ENCODE assay signal across 8 cellular contexts in the genomic region with DNA sequence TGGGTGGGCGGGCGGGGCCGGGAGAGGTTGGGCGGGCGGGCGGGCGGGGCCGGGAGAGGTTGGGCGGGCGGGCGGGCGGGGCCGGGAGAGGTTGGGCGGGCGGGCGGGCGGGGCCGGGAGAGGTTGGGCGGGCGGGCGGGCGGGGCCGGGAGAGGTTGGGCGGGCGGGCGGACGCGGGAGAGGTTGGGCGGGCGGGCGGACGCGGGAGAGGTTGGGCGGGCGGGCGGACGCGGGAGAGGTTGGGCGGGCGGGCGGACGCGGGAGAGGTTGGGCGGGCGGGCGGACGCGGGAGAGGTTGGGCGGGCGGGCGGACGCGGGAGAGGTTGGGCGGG. TPM values are rescaled to one million over a fixed set of nuclear protein-coding genes. Genes with fewer than 3 reads are reported as not detected.
DNase-seq lines count a peak whose midpoint lies in the region; TF ChIP-seq lines count a peak whose summit lies in the region.
"Not testable (repeated sequence)": the region's sequence is repeated elsewhere in the genome, so short reads cannot be mapped to it uniquely, and the experiment has no call there.

No MANE protein-coding gene starts in this region.

- peak overlapping the region in 4 of 11 experiments; percentile 77 to 94 (median 88); a peak in 3 of 22 replicates for H3K4me2 ChIP-seq in BLaER1 treated with 17β-estradiol and CSF1 and Interleukin-3, amounts not matched to agents 10 nM and 100 nM
- not testable (repeated sequence) for H3K4me2 ChIP-seq in Karpas-422 (ENCODE audit: low read depth, low read length, poor library complexity, severe bottlenecking)

- H3K4me1 Mint-ChIP-seq in T-helper 1 cell treated with Interleukin-12 subunit alpha and Interleukin-12 subunit beta and Interleukin-4 antibody, amounts not matched to agents 30 μg/mL and 1 μg/mL, for 36 hours (ENCODE audit: low read depth), result peaks cover 24% of the 10 kb centered on the region
- not testable (repeated sequence) for H3K4me1 Mint-ChIP-seq in endodermal cell

- H4K20me1 ChIP-seq in BLaER1 treated with 17β-estradiol and CSF1 and Interleukin-3, amounts not matched to agents 10 nM and 100 nM, result peaks cover 0 to 12% (median 4%) of the 10 kb centered on the region in 11 experiments; a peak in 8 of 22 replicates
- H4K20me1 ChIP-seq in Karpas-422 (ENCODE audit: insufficient read depth, low read depth, low read length), result not testable (repeated sequence)

- H2AFZ ChIP-seq in Karpas-422 (ENCODE audit: low read length), result not testable (repeated sequence)

- H3K9me3 Mint-ChIP-seq in T-helper 1 cell treated with Interleukin-12 subunit alpha and Interleukin-12 subunit beta and Interleukin-4 antibody, amounts not matched to agents 30 μg/mL and 1 μg/mL, for 36 hours; endodermal cell: not testable (repeated sequence)

- H3K79me2 ChIP-seq in Karpas-422 (ENCODE audit: low read length), result peaks cover 26% of the 10 kb centered on the region

- not testable (repeated sequence) for H3K27me3 Mint-ChIP-seq in T-helper 1 cell treated with Interleukin-12 subunit alpha and Interleukin-12 subunit beta and Interleukin-4 antibody, amounts not matched to agents 30 μg/mL and 1 μg/mL, for 36 hours (ENCODE audit: low read depth); endodermal cell (ENCODE audit: insufficient read depth)

- TF ChIP-seq CTCF in adrenal gland (IDR thresholded peaks at IDR 0.05); endodermal cell (conservative IDR thresholded peaks at IDR 0.05); kidney epithelial cell (IDR thresholded peaks at IDR 0.05; ENCODE audit: insufficient read depth, low read length, poor library complexity, severe bottlenecking); prostate gland (IDR thresholded peaks at IDR 0.05); tibial artery (IDR thresholded peaks at IDR 0.05): not testable (repeated sequence)

- H3K27me3 ChIP-seq in BLaER1 treated with 17β-estradiol and CSF1 and Interleukin-3, amounts not matched to agents 10 nM and 100 nM; Karpas-422 (ENCODE audit: low read length); adrenal gland; endodermal cell (ENCODE audit: control insufficient read depth, insufficient read depth, low read length, poor library complexity, severe bottlenecking); kidney epithelial cell (ENCODE audit: control insufficient read depth, insufficient read depth, low read length); prostate gland (replicated peaks; ENCODE audit: insufficient read depth); tibial artery: not testable (repeated sequence)

- H3K4me3 ChIP-seq in BLaER1 treated with 17β-estradiol and CSF1 and Interleukin-3, amounts not matched to agents 10 nM and 100 nM, result peak overlapping the region; percentile 58 to 75 (median 66); a peak in 19 of 20 replicates
- H3K4me3 ChIP-seq in Karpas-422 (ENCODE audit: low read length) (peak overlapping the region; percentile 77; the same call in 1 of the 2 replicates), adrenal gland (peak overlapping the region in 2 of 4 donors; percentile 14 to 70), kidney epithelial cell (ENCODE audit: low read depth, low read length) (peak overlapping the region; percentile 58), prostate gland (peak overlapping the region; percentile 44 to 46), tibial artery (peak overlapping the region; percentile 60 to 75)
- not testable (repeated sequence) for H3K4me3 ChIP-seq in endodermal cell (ENCODE audit: low read length)

- peaks cover 0 to 24% (median 0%) of the 10 kb centered on the region in 11 experiments; a peak in 6 of 22 replicates for H3K36me3 ChIP-seq in BLaER1 treated with 17β-estradiol and CSF1 and Interleukin-3, amounts not matched to agents 10 nM and 100 nM
- H3K36me3 ChIP-seq in Karpas-422 (ENCODE audit: insufficient read depth, low read length); adrenal gland (replicated peaks in 1 of 2); endodermal cell (ENCODE audit: control insufficient read depth, insufficient read depth, low read length); kidney epithelial cell (ENCODE audit: control insufficient read depth, insufficient read depth, low read length); prostate gland; tibial artery: not testable (repeated sequence)

- not testable (repeated sequence) for H3K9me3 ChIP-seq in BLaER1 treated with 17β-estradiol and CSF1 and Interleukin-3, amounts not matched to agents 10 nM and 100 nM (replicated peaks in 1 of 11); Karpas-422 (ENCODE audit: low read length); adrenal gland (replicated peaks in 1 of 3); endodermal cell (ENCODE audit: control insufficient read depth, low read length); prostate gland; tibial artery

- DNase-seq in Karpas-422; adrenal gland; endodermal cell; kidney epithelial cell (ENCODE audit: low read depth); prostate gland (ENCODE audit: low spot score); tibial artery: not testable (repeated sequence)

- H3K27ac Mint-ChIP-seq in T-helper 1 cell treated with Interleukin-12 subunit alpha and Interleukin-12 subunit beta and Interleukin-4 antibody, amounts not matched to agents 30 μg/mL and 1 μg/mL, for 36 hours; endodermal cell: not testable (repeated sequence)

- H3K4me1 ChIP-seq in BLaER1 treated with 17β-estradiol and CSF1 and Interleukin-3, amounts not matched to agents 10 nM and 100 nM, result peaks cover 30 to 55% (median 36%) of the 10 kb centered on the region in 10 experiments
- H3K4me1 ChIP-seq in Karpas-422 (ENCODE audit: low read length) (peaks cover 16% of the 10 kb centered on the region), adrenal gland (replicated peaks in 1 of 2) (peaks cover 12 to 25% of the 10 kb centered on the region in 2 donors), tibial artery (peaks cover 0 to 38% (median 17%) of the 10 kb centered on the region in 4 donors)
- not testable (repeated sequence) for H3K4me1 ChIP-seq in endodermal cell (ENCODE audit: control insufficient read depth, insufficient read depth, low read length); prostate gland (replicated peaks)

- TF ChIP-seq POLR2A in adrenal gland (IDR thresholded peaks at IDR 0.05); prostate gland (IDR thresholded peaks at IDR 0.05): not testable (repeated sequence)

- peak overlapping the region; percentile 82 for H3K4me3 Mint-ChIP-seq in T-helper 1 cell treated with Interleukin-12 subunit alpha and Interleukin-12 subunit beta and Interleukin-4 antibody, amounts not matched to agents 30 μg/mL and 1 μg/mL, for 36 hours
- H3K4me3 Mint-ChIP-seq in endodermal cell, result peak overlapping the region; percentile 59

- peak overlapping the region in 10 of 11 experiments; percentile 71 to 95 (median 86); a peak in 13 of 22 replicates for H3K27ac ChIP-seq in BLaER1 treated with 17β-estradiol and CSF1 and Interleukin-3, amounts not matched to agents 10 nM and 100 nM
- H3K27ac ChIP-seq in Karpas-422 (ENCODE audit: low read length); endodermal cell (ENCODE audit: low read depth, low read length): not testable (repeated sequence)
- H3K27ac ChIP-seq in adrenal gland, result peak overlapping the region in 4 of 5 donors; percentile 64 to 92 (median 80)
- H3K27ac ChIP-seq in prostate gland, result peak overlapping the region; percentile 79
- H3K27ac ChIP-seq in tibial artery, result peak overlapping the region; percentile 73 to 95

- peaks cover 12% of the 10 kb centered on the region for H3K36me3 Mint-ChIP-seq in T-helper 1 cell treated with Interleukin-12 subunit alpha and Interleukin-12 subunit beta and Interleukin-4 antibody, amounts not matched to agents 30 μg/mL and 1 μg/mL, for 36 hours (ENCODE audit: low read depth)
- not testable (repeated sequence) for H3K36me3 Mint-ChIP-seq in endodermal cell (ENCODE audit: low read depth)

- not testable (repeated sequence) for H3K9me2 ChIP-seq in Karpas-422 (replicated peaks; ENCODE audit: insufficient read depth, low read length)

- WGBS in adrenal gland, 4 donors, result 0% methylated on average over 1 to 2 of the region's 54 CpGs; no CpG with 5 or more reads in 2 of the 4 donors
- no CpG with 5 or more reads among the region's 54 CpGs for WGBS in endodermal cell (ENCODE audit: insufficient coverage in 1 of 2, insufficient read length in 1 of 2), 2 experiments
- 0% methylated on average over 1 of the region's 54 CpGs for WGBS in prostate gland

- peak overlapping the region in 10 of 11 experiments; percentile 80 to 89 (median 86); a peak in 17 of 22 replicates for H3K9ac ChIP-seq in BLaER1 treated with 17β-estradiol and CSF1 and Interleukin-3, amounts not matched to agents 10 nM and 100 nM
- H3K9ac ChIP-seq in Karpas-422 (ENCODE audit: low read length), result peak overlapping the region; percentile 81; the same call in 1 of the 2 replicates
- H3K9ac ChIP-seq in endodermal cell (ENCODE audit: extremely low read depth, low read length, poor library complexity, severe bottlenecking), result not testable (repeated sequence)

- intact Hi-C loops in adrenal gland (cut with DNase I), result not testable (repeated sequence)
- intact Hi-C loops in prostate gland (cut with DNase I), result loop anchor here (5.0 kb wide), 1 partner anchor 41 kb away; no protein-coding TSS in a partner anchor
- intact Hi-C loops in tibial artery (cut with DNase I; ENCODE audit: low total_unique reads), result loop anchor here (5.0 kb wide), 1 partner anchor 46 kb away; no protein-coding TSS in a partner anchor

RNA-seq across cellular contexts. Expression of a gene that starts 0.3 kb away (rescaled TPM):
- 29.4 and 29.8 TPM in 2 replicates for total RNA-seq in Karpas-422 (2014; rRNA removed; shearing (Covaris generic); ENCODE audit: low replicate concordance)
- 100 to 1,000 TPM in 2 of 8 donors, 10 to 100 TPM in 6; 53.1 to 115 (median 74.6) TPM for total RNA-seq in adrenal gland
- 10 to 100 TPM; 34.9 to 40.6 (median 35.2) TPM for polyA plus RNA-seq in adrenal gland
- 10 to 100 TPM; 54.5 to 69.4 TPM for total RNA-seq in endodermal cell
- polyA plus RNA-seq in endodermal cell (2013, experiment 1 of 2), result 53.1 TPM
- 55.4 TPM for polyA plus RNA-seq in endodermal cell (2013, experiment 2 of 2)
- total RNA-seq in kidney epithelial cell, result 61.5 and 65.9 TPM in 2 replicates
- total RNA-seq in prostate gland, result 100 to 1,000 TPM in 1 of 2 donors, 10 to 100 TPM in 1; 91.1 to 111 TPM

RNA-seq across cellular contexts. Expression of a gene that starts 9.4 kb away (rescaled TPM):
- 48.5 and 53.2 TPM in 2 replicates for total RNA-seq in Karpas-422 (2014; rRNA removed; shearing (Covaris generic); ENCODE audit: low replicate concordance)
- total RNA-seq in adrenal gland (100 to 1,000 TPM in 6 of 8 donors, 10 to 100 TPM in 2; 85.9 to 174 (median 136) TPM), endodermal cell (100 to 1,000 TPM; 122 to 136 TPM), kidney epithelial cell (68.0 and 82.0 TPM in 2 replicates), prostate gland (10 to 100 TPM; 39.4 to 68.5 TPM)
- polyA plus RNA-seq in adrenal gland, result 100 to 1,000 TPM; 119 to 170 (median 163) TPM
- 112 TPM for polyA plus RNA-seq in endodermal cell (2013, experiment 1 of 2)
- polyA plus RNA-seq in endodermal cell (2013, experiment 2 of 2), result 98.6 TPM
